Comparison of ENCODE assay signal across 10 cellular contexts in the genomic region with DNA sequence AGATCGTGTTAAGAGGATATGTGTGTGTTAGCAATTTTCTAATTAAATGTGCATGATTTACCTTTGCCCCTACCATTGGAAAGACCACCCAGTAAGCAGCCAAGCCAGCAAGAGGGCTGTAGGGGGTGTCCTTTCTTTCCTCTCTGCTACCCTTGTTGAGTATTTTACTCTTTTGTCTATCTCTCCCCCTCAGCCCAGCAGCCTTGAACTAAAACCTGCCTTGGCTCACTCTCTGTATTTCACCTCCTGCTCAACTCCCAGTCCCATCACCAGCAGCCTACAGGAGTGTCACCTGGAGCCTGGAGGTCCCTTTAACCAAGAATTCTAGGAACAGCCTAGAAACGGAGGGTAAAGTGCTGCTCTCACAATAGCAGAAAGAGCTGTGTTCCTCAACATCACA.
"Had no signal": no experiment of that assay in that cellular context is flagged by ENCODE, and none has a peak within 500 bp of the region (broad histone marks: within the 10 kb centered on the region; RNA-seq: fewer than 3 reads in every experiment).

No MANE protein-coding gene starts in this region.

- H3K27ac Mint-ChIP-seq: type B pancreatic cell had no signal

- H3K4me3 Mint-ChIP-seq: type B pancreatic cell had no signal

- H3K9me3 ChIP-seq: ascending aorta, left lung, pancreas had no signal

- DNase-seq: activated CD4-positive, alpha-beta T cell treated with anti-CD3 and anti-CD28 coated beads, Interleukin-2, amount 50 U/mL, for 1 hour; activated gamma-delta T cell; activated T-cell treated with anti-CD3 and anti-CD28 coated beads, Interleukin-2, amount 50 U/mL, for 1 hour; left lung; mesenchymal stem cell; pancreas; stimulated activated CD4-positive, alpha-beta T cell treated with anti-CD3 and anti-CD28 coated beads, Interleukin-15, amount 100 ng/mL, for 24 hours had no signal

- H3K27me3 Mint-ChIP-seq: type B pancreatic cell had no signal

- ATAC-seq: esophagus mucosa, left lung, pancreas had no signal

- H3K9me3 Mint-ChIP-seq: type B pancreatic cell had no signal

- H3K36me3 Mint-ChIP-seq: type B pancreatic cell had no signal
